8 cellular contexts compared by ENCODE assay signal in the genomic region with DNA sequence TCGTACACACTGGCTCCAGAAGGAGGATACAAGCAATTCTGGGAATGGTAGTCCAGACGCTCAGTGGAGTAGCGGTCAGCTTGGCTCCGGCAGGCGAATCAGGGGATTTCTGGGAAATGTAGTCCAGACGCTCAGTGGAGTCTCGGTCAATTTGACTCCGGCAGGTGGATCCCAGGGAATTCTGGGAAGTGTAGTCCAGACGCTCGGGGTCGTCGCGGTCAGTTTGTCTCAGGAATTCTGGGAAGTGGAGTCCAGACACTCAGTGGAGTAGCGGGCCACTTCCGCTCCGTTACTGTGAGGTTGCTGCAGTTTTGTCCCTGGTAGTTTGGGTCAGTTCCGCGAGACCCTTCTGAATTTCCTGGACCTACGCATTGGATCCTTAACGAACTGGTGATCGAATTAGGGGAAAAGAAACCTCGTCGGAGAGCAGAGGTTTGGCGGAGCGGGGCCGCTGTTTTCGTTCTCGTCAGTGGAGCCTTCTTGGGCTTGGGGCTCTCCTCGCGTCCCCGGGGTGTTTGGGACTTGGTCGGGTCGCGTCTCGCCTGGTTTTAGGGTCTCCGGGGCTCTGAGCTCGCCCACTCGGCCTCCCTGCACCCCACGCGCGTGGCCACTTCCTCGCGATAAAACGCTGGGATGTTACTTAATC. TPM values are rescaled to one million over a fixed set of nuclear protein-coding genes. Genes with fewer than 3 reads are reported as not detected.
DNase-seq lines count a peak whose midpoint lies in the region; ATAC-seq and TF ChIP-seq lines count a peak whose summit lies in the region.

A gene (plus strand): TSS at position 262 of the 646 bp plus-strand sequence. CDS start 2,429 bp downstream, outside the sequence.

- no peaks in the 10 kb centered on the region for H3K27me3 ChIP-seq in colonic mucosa

- intact Hi-C loops in activated CD4-positive, alpha-beta T cell treated with anti-CD3 and anti-CD28 coated beads for 36 hours (cut with DNase I, micrococcal nuclease), result loop anchor here (1.0 to 5.0 kb wide), 18 partner anchors 19 to 387 kb away; a partner anchor contains a TSS
- intact Hi-C loops in colonic mucosa (cut with DNase I), result loop anchor here (10.0 kb wide), 1 partner anchor 88 kb away; a partner anchor contains a TSS

- peak within 1 kb of the TSS; percentile 99 for H3K4me3 Mint-ChIP-seq in activated CD4-positive, alpha-beta T cell treated with anti-CD3 and anti-CD28 coated beads for 36 hours

- H3K9me3 ChIP-seq in colonic mucosa, result peaks cover 6% of the 10 kb centered on the region

- CTCF ChIA-PET in activated CD4-positive, alpha-beta T cell treated with anti-CD3 and anti-CD28 coated beads for 36 hours (lab: Charles Lee), result no interaction called here

- H3K27ac ChIP-seq in colonic mucosa, result peak within 1 kb of the TSS; percentile 5

- H3K4me1 ChIP-seq in colonic mucosa, result peaks cover 7% of the 10 kb centered on the region

- no peaks in the 10 kb centered on the region for H3K36me3 ChIP-seq in colonic mucosa

- no peak for TF ChIP-seq CTCF in colonic mucosa (IDR thresholded peaks at IDR 0.05)

- peaks cover 28% of the 10 kb centered on the region for H3K36me3 Mint-ChIP-seq in activated CD4-positive, alpha-beta T cell treated with anti-CD3 and anti-CD28 coated beads for 36 hours (ENCODE audit: low read depth)

- H3K9ac ChIP-seq in colonic mucosa (ENCODE audit: low read depth in 2 of 2, low read length in 2 of 2), result peak within 1 kb of the TSS; percentile 57 to 84

- H3K27ac Mint-ChIP-seq in activated CD4-positive, alpha-beta T cell treated with anti-CD3 and anti-CD28 coated beads for 36 hours, result peak within 1 kb of the TSS; percentile 93

- peaks cover 19% of the 10 kb centered on the region for H3K4me1 Mint-ChIP-seq in activated CD4-positive, alpha-beta T cell treated with anti-CD3 and anti-CD28 coated beads for 36 hours

- H3K27me3 Mint-ChIP-seq in activated CD4-positive, alpha-beta T cell treated with anti-CD3 and anti-CD28 coated beads for 36 hours, result no peaks in the 10 kb centered on the region

- peak; percentile 89 for ATAC-seq in GM19043 (IDR thresholded peaks at IDR 0.05; ENCODE audit: low read depth, unreplicated experiment)
- peak; percentile 93 for ATAC-seq in HG03354 (IDR thresholded peaks at IDR 0.05; ENCODE audit: poor library complexity, severe bottlenecking, unreplicated experiment)
- peak; percentile 94 for ATAC-seq in activated CD4-positive, alpha-beta T cell treated with anti-CD3 and anti-CD28 coated beads for 36 hours

- H3K9me3 Mint-ChIP-seq in activated CD4-positive, alpha-beta T cell treated with anti-CD3 and anti-CD28 coated beads for 36 hours (ENCODE audit: low read depth), result peaks cover 25% of the 10 kb centered on the region

- peak; percentile 93 to 94 for DNase-seq in AML-193 (lab: John Stamatoyannopoulos, UW)
- peak; percentile 97 for DNase-seq in NCI-H446 treated with DMSO at 0.1 percent for 48 hours (lab: John Stamatoyannopoulos, UW)
- DNase-seq in activated CD4-positive, alpha-beta T cell treated with anti-CD3 and anti-CD28 coated beads for 36 hours, result peak; percentile 88
- DNase-seq in colonic mucosa, result peak; percentile 98
- DNase-seq in kidney tubule cell (ENCODE audit: low spot score), result peak; percentile 98
- peak; percentile 56 to 59 for DNase-seq in stimulated activated CD4-positive, alpha-beta T cell treated with anti-CD3 and anti-CD28 coated beads, Interleukin-1b, Interleukin-23, amount 100 ng/mL, for 1 hour (ENCODE audit: low read depth in 2 of 2)

- H3K4me3 ChIP-seq in colonic mucosa, result peak within 1 kb of the TSS; percentile 67

- POLR2A ChIA-PET in activated CD4-positive, alpha-beta T cell treated with anti-CD3 and anti-CD28 coated beads for 36 hours (lab: Charles Lee), result interaction anchor here (0.6 kb wide), 1 partner anchor 211 kb away, joined by 3 read pairs; no protein-coding TSS in a partner anchor

RNA-seq across cellular contexts. Expression of the gene that starts here (rescaled TPM):
- total RNA-seq in activated CD4-positive, alpha-beta T cell treated with anti-CD3 and anti-CD28 coated beads for 36 hours, result 1 to 10 TPM; 2.6 to 3.1 TPM
- total RNA-seq in colonic mucosa, result 1 to 10 TPM; 2.8 TPM

Comparison
In these comparisons a context has a peak if more than half of its experiments do, and no peak if none do; other contexts are left out.
1. Peak in every context shown above with its lines: DNase-seq, ATAC-seq, H3K4me3 ChIP-seq and H3K27ac ChIP-seq.